32 cellular contexts compared by ENCODE assay signal in the genomic region with DNA sequence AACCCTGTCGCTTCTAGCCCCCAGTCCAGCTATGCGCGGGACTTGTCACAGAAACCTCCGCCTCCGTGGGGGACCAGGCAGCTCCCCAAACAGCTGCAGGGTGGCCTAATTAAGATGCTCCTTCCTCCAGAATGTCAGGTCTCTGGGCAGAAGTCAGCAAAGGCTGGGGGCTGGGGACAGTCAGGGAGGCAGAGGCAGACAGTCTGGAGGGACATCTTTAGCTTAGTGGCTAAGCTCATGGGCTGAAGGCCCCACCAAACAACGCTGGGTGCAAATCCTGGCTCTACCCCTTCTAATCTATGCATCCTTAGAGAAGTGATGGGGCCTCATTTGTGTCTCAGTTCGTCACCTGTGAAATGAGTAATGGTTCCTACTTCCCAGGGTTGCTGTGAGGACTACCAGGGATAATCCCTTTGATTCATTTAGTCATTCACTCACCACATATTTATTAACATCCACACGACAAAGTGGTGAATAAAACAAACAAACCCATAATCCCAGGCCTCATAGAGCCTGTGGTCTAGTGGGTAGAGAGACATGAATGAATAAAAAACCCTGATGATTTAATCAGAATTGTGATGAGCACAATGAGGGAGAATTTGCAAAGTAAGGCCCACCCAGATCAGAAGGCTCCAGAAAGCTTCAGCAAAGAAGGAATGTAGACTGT. TPM values are rescaled to one million over a fixed set of nuclear protein-coding genes. Genes with fewer than 3 reads are reported as not detected.
DNase-seq lines count a peak whose midpoint lies in the region; ATAC-seq, FAIRE-seq and TF ChIP-seq lines count a peak whose summit lies in the region.
"Had no signal": no experiment of that assay in that cellular context is flagged by ENCODE, and none has a peak within 500 bp of the region (broad histone marks: within the 10 kb centered on the region; RNA-seq: fewer than 3 reads in every experiment).

No MANE protein-coding gene starts in this region.

- CTCF ChIA-PET in CD4-positive, alpha-beta T cell (lab: Charles Lee) = no interaction called here

- H3K9me3 ChIP-seq in SJCRH30 (replicated peaks) = no peaks in the 10 kb centered on the region
- H3K9me3 ChIP-seq in CD4-positive, alpha-beta T cell (ENCODE audit: control insufficient read depth, low read length) = no peaks in the 10 kb centered on the region
- H3K9me3 ChIP-seq: ascending aorta, pancreas, Peyer's patch, upper lobe of right lung had no signal

- no peak overlapping the region for H3K27ac Mint-ChIP-seq in CD4-positive, alpha-beta T cell
- H3K27ac Mint-ChIP-seq: activated CD4-positive, alpha-beta memory T cell treated with anti-CD3 and anti-CD28 coated beads for 36 hours; activated naive CD8-positive, alpha-beta T cell; neural progenitor cell; T-helper 1 cell treated with Interleukin-12 subunit alpha and Interleukin-12 subunit beta and Interleukin-4 antibody, amounts not matched to agents 30 μg/mL and 1 μg/mL, for 36 hours had no signal

- no peak overlapping the region for H3K4me3 ChIP-seq in SJCRH30
- H3K4me3 ChIP-seq: ascending aorta; BLaER1 treated with 17β-estradiol and CSF1 and Interleukin-3, amounts not matched to agents 10 nM and 100 nM; coronary artery; left ventricle myocardium inferior; neural progenitor cell; pancreas; Peyer's patch; upper lobe of right lung had no signal

- no peaks in the 10 kb centered on the region for H3K4me1 Mint-ChIP-seq in CD4-positive, alpha-beta T cell (ENCODE audit: low read depth)
- H3K4me1 Mint-ChIP-seq: neural progenitor cell had no signal

- H3K36me3 ChIP-seq in SJCRH30 = no peaks in the 10 kb centered on the region
- H3K36me3 ChIP-seq: ascending aorta; BLaER1 treated with 17β-estradiol and CSF1 and Interleukin-3, amounts not matched to agents 10 nM and 100 nM; left ventricle myocardium inferior; neural progenitor cell; pancreas; Peyer's patch; upper lobe of right lung had no signal

- H3K4me1 ChIP-seq in SJCRH30 = no peaks in the 10 kb centered on the region
- H3K4me1 ChIP-seq: ascending aorta, left ventricle myocardium inferior, neural progenitor cell, pancreas, Peyer's patch, upper lobe of right lung had no signal

- no peaks in the 10 kb centered on the region for H3K36me3 Mint-ChIP-seq in CD4-positive, alpha-beta T cell (ENCODE audit: low read depth)
- H3K36me3 Mint-ChIP-seq: activated CD4-positive, alpha-beta memory T cell treated with anti-CD3 and anti-CD28 coated beads for 36 hours; activated naive CD8-positive, alpha-beta T cell; neural progenitor cell had no signal

- peaks cover 67% of the 10 kb centered on the region for H3K27me3 Mint-ChIP-seq in CD4-positive, alpha-beta T cell

- TF ChIP-seq CTCF in CD4-positive, alpha-beta T cell (IDR thresholded peaks at IDR 0.05) = no peak

- no peak for FAIRE-seq in frontal cortex (lab: Jason Lieb, UNC)
- FAIRE-seq: pancreas, small intestine had no signal

- DNase-seq in EH (ENCODE audit: low read depth) (peak; percentile 8), HCEC 1CT (peak; percentile 43), SJCRH30 (peak; percentile 13 to 19), iris pigment epithelial cell (ENCODE audit: low read depth) (peak; percentile 40), frontal cortex (ENCODE audit: low spot score in 2 of 2) (no peak), T-helper 1 cell (no peak)
- no peak for DNase-seq in CD4-positive, alpha-beta T cell
- DNase-seq: activated CD4-positive, alpha-beta memory T cell treated with anti-CD3 and anti-CD28 coated beads for 36 hours; caudate nucleus; DMS53; effector memory CD4-positive, alpha-beta T cell; GF-D8; head of caudate nucleus; islet precursor cell; left ventricle myocardium inferior; NCI-H146; NCI-H226; NCI-H69; pancreas; Peyer's patch; retina; small intestine; stimulated activated naive CD4-positive, alpha-beta T cell; upper lobe of right lung had no signal

- ATAC-seq in CD4-positive, alpha-beta T cell (ENCODE audit: poor library complexity) = no peak
- ATAC-seq: activated CD4-positive, CD25-positive, alpha-beta regulatory T cell treated with anti-CD3 and anti-CD28 coated beads, Interleukin-2, amount 50 U/mL, for 24 hours; pancreas; upper lobe of right lung had no signal

- H3K4me3 Mint-ChIP-seq in CD4-positive, alpha-beta T cell = no peak overlapping the region
- H3K4me3 Mint-ChIP-seq: activated CD4-positive, alpha-beta memory T cell treated with anti-CD3 and anti-CD28 coated beads for 36 hours; activated naive CD8-positive, alpha-beta T cell; neural progenitor cell; T-helper 1 cell treated with Interleukin-12 subunit alpha and Interleukin-12 subunit beta and Interleukin-4 antibody, amounts not matched to agents 30 μg/mL and 1 μg/mL, for 36 hours had no signal

- peaks cover 3% of the 10 kb centered on the region for H3K9me3 Mint-ChIP-seq in CD4-positive, alpha-beta T cell
- H3K9me3 Mint-ChIP-seq: activated CD4-positive, alpha-beta memory T cell treated with anti-CD3 and anti-CD28 coated beads for 36 hours; neural progenitor cell; T-helper 1 cell treated with Interleukin-12 subunit alpha and Interleukin-12 subunit beta and Interleukin-4 antibody, amounts not matched to agents 30 μg/mL and 1 μg/mL, for 36 hours had no signal

- intact Hi-C loops in CD4-positive, alpha-beta T cell (cut with DNase I, micrococcal nuclease) = no loop called here

- POLR2A ChIA-PET in CD4-positive, alpha-beta T cell (lab: Charles Lee) = no interaction called here

- H3K27me3 ChIP-seq in SJCRH30 = no peaks in the 10 kb centered on the region; the same call in 1 of the 2 replicates
- H3K27me3 ChIP-seq in CD4-positive, alpha-beta T cell (ENCODE audit: control insufficient read depth, insufficient read depth, low read length) = peaks cover 30% of the 10 kb centered on the region
- H3K27me3 ChIP-seq: ascending aorta; BLaER1 treated with 17β-estradiol and CSF1 and Interleukin-3, amounts not matched to agents 10 nM and 100 nM; pancreas; Peyer's patch had no signal

- H3K27ac ChIP-seq in SJCRH30 = no peak overlapping the region
- H3K27ac ChIP-seq in CD4-positive, alpha-beta T cell (ENCODE audit: low read depth, low read length) = no peak overlapping the region
- H3K27ac ChIP-seq: ascending aorta; BLaER1 treated with 17β-estradiol and CSF1 and Interleukin-3, amounts not matched to agents 10 nM and 100 nM; coronary artery; KMS-11; left ventricle myocardium inferior; neural progenitor cell; pancreas; Peyer's patch; upper lobe of right lung had no signal

RNA-seq across cellular contexts. Expression of gene MED27, which starts 20.2 kb away (rescaled TPM):
- 45.3 and 50.7 TPM in 2 replicates for total RNA-seq in SJCRH30 (2014; rRNA removed; shearing (Covaris generic))
- 11.8 TPM for total RNA-seq in frontal cortex
- total RNA-seq in CD4-positive, alpha-beta T cell = 10 to 100 TPM; 15.0 to 17.4 TPM

Comparison
In these comparisons a context has a peak if more than half of its experiments do, and no peak if none do; other contexts are left out.
1. DNase-seq: peak in EH (single experiment), HCEC 1CT (single experiment), SJCRH30 (2 of 2) and iris pigment epithelial cell (single experiment); none in frontal cortex (0 of 2), CD4-positive, alpha-beta T cell (0 of 10) and T-helper 1 cell (0 of 5).